ENCODE assay signal across 21 cellular contexts in the genomic region with DNA sequence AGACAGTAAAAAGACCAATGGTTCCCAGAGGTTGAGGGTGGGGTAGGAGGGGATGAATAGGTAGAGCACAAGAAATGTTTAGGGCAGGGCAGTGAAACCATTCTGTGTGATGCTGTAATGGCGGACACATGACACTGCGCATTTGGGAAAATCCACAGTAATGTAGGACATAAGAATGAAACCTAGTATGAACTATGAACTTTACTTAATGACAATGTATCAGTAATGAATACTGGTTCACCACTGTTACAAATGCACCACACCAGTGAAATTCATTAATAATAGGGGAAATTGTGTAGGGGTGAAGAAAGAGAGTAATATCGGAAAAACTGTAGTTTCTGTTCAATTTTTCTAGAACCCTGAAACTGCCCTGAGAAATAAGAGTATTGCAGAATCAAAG. TPM values are rescaled to one million over a fixed set of nuclear protein-coding genes. Genes with fewer than 3 reads are reported as not detected.
DNase-seq lines count a peak whose midpoint lies in the region; ATAC-seq, FAIRE-seq and TF ChIP-seq lines count a peak whose summit lies in the region.
"Had no signal": no experiment of that assay in that cellular context is flagged by ENCODE, and none has a peak within 500 bp of the region (broad histone marks: within the 10 kb centered on the region; RNA-seq: fewer than 3 reads in every experiment).

No MANE protein-coding gene starts in this region.

- POLR2A ChIA-PET in naive thymus-derived CD4-positive, alpha-beta T cell (lab: Charles Lee): no interaction called here

- peak overlapping the region in 6 of 10 donors; percentile 6 to 66 (median 24) for H3K4me3 Mint-ChIP-seq in naive thymus-derived CD4-positive, alpha-beta T cell

- H3K79me2 ChIP-seq in SU-DHL-6 (ENCODE audit: insufficient read depth, low read length): peaks cover 98% of the 10 kb centered on the region

- no peak for ATAC-seq in naive thymus-derived CD4-positive, alpha-beta T cell
- ATAC-seq: lower lobe of right lung, pancreas had no signal

- peaks cover 21 to 27% of the 10 kb centered on the region in 2 donors for H3K4me1 ChIP-seq in naive thymus-derived CD4-positive, alpha-beta T cell (ENCODE audit: control insufficient read depth in 2 of 2, insufficient read depth in 2 of 2, low read length in 2 of 2)

- H2AFZ ChIP-seq in SU-DHL-6 (ENCODE audit: low read depth, low read length, severe bottlenecking): no peak overlapping the region

- H4K20me1 ChIP-seq in SU-DHL-6 (ENCODE audit: low read depth, low read length): peaks cover 51% of the 10 kb centered on the region

- peak overlapping the region in 1 of 9 donors; percentile 13 for H3K27ac Mint-ChIP-seq in naive thymus-derived CD4-positive, alpha-beta T cell
- H3K27ac Mint-ChIP-seq: activated T-helper 2 cell treated with anti-CD3 and anti-CD28 coated beads, Interferon-gamma antibody, Interleukin-2, Interleukin-4, amounts not matched to agents 10 μg/mL and 5 μg/mL and 100 μg/mL, durations not matched to agents 14 hours and 24 hours and 36 hours had no signal

- peak overlapping the region; percentile 12 for H3K4me2 ChIP-seq in SU-DHL-6 (ENCODE audit: low read depth, low read length, poor library complexity, severe bottlenecking)

- no peak overlapping the region for H3K9ac ChIP-seq in SU-DHL-6 (ENCODE audit: low read length)

- intact Hi-C loops in naive thymus-derived CD4-positive, alpha-beta T cell (cut with micrococcal nuclease): loop anchor here in 1 of 2 donors (10.0 kb wide), 1 partner anchor 268 kb away; no protein-coding TSS in a partner anchor

- DNase-seq in GM06990 (ENCODE audit: extremely low read depth, insufficient read length) (peak; percentile 49), GM18507 (ENCODE audit: extremely low spot score, insufficient read length, low read depth) (no peak), NCI-H187 (lab: John Stamatoyannopoulos, UW) (no peak), AG08396 (ENCODE audit: low spot score) (no peak), NCI-H774 (lab: John Stamatoyannopoulos, UW) (no peak)
- no peak for DNase-seq in naive thymus-derived CD4-positive, alpha-beta T cell
- DNase-seq: activated CD4-positive, alpha-beta T cell treated with anti-CD3 and anti-CD28 coated beads, Interleukin-2, amount 50 U/mL, for 48 hours; amygdala; DMS 273 treated with DMSO at 0.1 percent for 48 hours; H7; head of caudate nucleus; KBM-7; lower lobe of right lung; NCI-H2081 treated with DMSO at 0.1 percent for 48 hours; NCI-H510A; pancreas; Right ventricle myocardium superior; stimulated activated CD4-positive, alpha-beta T cell treated with anti-CD3 and anti-CD28 coated beads, Interleukin-2, amount 100 ng/mL, for 48 hours had no signal

- no peaks in the 10 kb centered on the region for H3K9me3 ChIP-seq in SU-DHL-6 (ENCODE audit: insufficient read depth, low read length)
- H3K9me3 ChIP-seq in naive thymus-derived CD4-positive, alpha-beta T cell (ENCODE audit: control insufficient read depth in 2 of 3, low read length in 3 of 3): no peaks in the 10 kb centered on the region
- H3K9me3 ChIP-seq: lower lobe of right lung, pancreas had no signal

- H3K36me3 ChIP-seq in GM06990 (ENCODE audit: control insufficient read depth, insufficient read depth, low read length) (peaks cover 13% of the 10 kb centered on the region), SU-DHL-6 (ENCODE audit: low read length) (peaks cover 71% of the 10 kb centered on the region)
- H3K36me3 ChIP-seq in naive thymus-derived CD4-positive, alpha-beta T cell (ENCODE audit: control insufficient read depth in 2 of 3, insufficient read depth in 3 of 3, low read length in 3 of 3): peaks cover 27 to 69% (median 36%) of the 10 kb centered on the region in 3 experiments

- peak; percentile 64 for FAIRE-seq in GM18507 (lab: Jason Lieb, UNC)
- FAIRE-seq: pancreas had no signal

- no peak for TF ChIP-seq CTCF in GM06990 (IDR thresholded peaks at IDR 0.05; ENCODE audit: insufficient read depth, low read length, poor library complexity, severe bottlenecking)
- no peak for TF ChIP-seq CTCF in SU-DHL-6 (IDR thresholded peaks at IDR 0.05; ENCODE audit: insufficient read depth, low read length, poor library complexity, severe bottlenecking)

- CTCF ChIA-PET in naive thymus-derived CD4-positive, alpha-beta T cell (lab: Charles Lee): no interaction called here

- no peaks in the 10 kb centered on the region for H3F3A ChIP-seq in SU-DHL-6 (ENCODE audit: insufficient read depth)

- no peaks in the 10 kb centered on the region for H3K27me3 ChIP-seq in GM06990 (replicated peaks; ENCODE audit: control insufficient read depth, insufficient read depth, low read length)
- no peaks in the 10 kb centered on the region for H3K27me3 ChIP-seq in SU-DHL-6 (ENCODE audit: low read length)
- no peaks in the 10 kb centered on the region for H3K27me3 ChIP-seq in naive thymus-derived CD4-positive, alpha-beta T cell (ENCODE audit: control insufficient read depth in 2 of 2, insufficient read depth in 2 of 2, low read length in 2 of 2)
- H3K27me3 ChIP-seq: pancreas had no signal

- H3K27me3 Mint-ChIP-seq in naive thymus-derived CD4-positive, alpha-beta T cell: no peaks in the 10 kb centered on the region

- no peak overlapping the region for H3K27ac ChIP-seq in SU-DHL-6 (ENCODE audit: low read depth, low read length)
- H3K27ac ChIP-seq in naive thymus-derived CD4-positive, alpha-beta T cell (ENCODE audit: low read depth, low read length): no peak overlapping the region
- H3K27ac ChIP-seq: HL-60, lower lobe of right lung, pancreas had no signal

- H3K4me3 ChIP-seq in GM06990 (replicated peaks; ENCODE audit: low read depth, low read length) (no peak overlapping the region), SU-DHL-6 (ENCODE audit: insufficient read depth, low read length, poor library complexity, severe bottlenecking) (no peak overlapping the region)
- no peak overlapping the region for H3K4me3 ChIP-seq in naive thymus-derived CD4-positive, alpha-beta T cell (ENCODE audit: low read length)
- H3K4me3 ChIP-seq: lower lobe of right lung, pancreas had no signal

- H3K9me2 ChIP-seq in SU-DHL-6 (replicated peaks; ENCODE audit: insufficient read depth, low read length): no peaks in the 10 kb centered on the region

- peaks cover 49 to 94% (median 85%) of the 10 kb centered on the region in 7 donors for H3K4me1 Mint-ChIP-seq in naive thymus-derived CD4-positive, alpha-beta T cell

- H3K36me3 Mint-ChIP-seq in naive thymus-derived CD4-positive, alpha-beta T cell: peaks cover 14 to 63% (median 40%) of the 10 kb centered on the region in 5 donors

- H3K9me3 Mint-ChIP-seq in naive thymus-derived CD4-positive, alpha-beta T cell: no peaks in the 10 kb centered on the region
- H3K9me3 Mint-ChIP-seq: activated T-helper 2 cell treated with anti-CD3 and anti-CD28 coated beads, Interferon-gamma antibody, Interleukin-2, Interleukin-4, amounts not matched to agents 10 μg/mL and 5 μg/mL and 100 μg/mL, durations not matched to agents 14 hours and 24 hours and 36 hours had no signal

RNA-seq across cellular contexts. Expression of gene ERH, which starts 5.6 kb away (rescaled TPM):
- 100 to 1,000 TPM in 2 of 5 experiments, 10 to 100 TPM in 3; 85.1 to 330 (median 96.3) TPM for total RNA-seq in naive thymus-derived CD4-positive, alpha-beta T cell
- polyA plus RNA-seq in naive thymus-derived CD4-positive, alpha-beta T cell: 10 to 100 TPM; 26.4 to 67.9 TPM

RNA-seq across cellular contexts. Expression of gene SLC39A9, which starts 6.0 kb away (rescaled TPM):
- 10 to 100 TPM; 27.2 to 50.3 (median 35.3) TPM for total RNA-seq in naive thymus-derived CD4-positive, alpha-beta T cell
- polyA plus RNA-seq in naive thymus-derived CD4-positive, alpha-beta T cell: 10 to 100 TPM; 12.3 to 22.7 TPM
